17 cellular contexts compared by ENCODE assay signal in genomic region chr16:81816793-81817210, GRCh38. TPM values are rescaled to one million over a fixed set of nuclear protein-coding genes. Genes with fewer than 3 reads are reported as not detected.
DNase-seq lines count a peak whose midpoint lies in the region; ATAC-seq and TF ChIP-seq lines count a peak whose summit lies in the region.
"Had no signal": no experiment of that assay in that cellular context is flagged by ENCODE, and none has a peak within 500 bp of the region (broad histone marks: within the 10 kb centered on the region; RNA-seq: fewer than 3 reads in every experiment).

No MANE protein-coding gene starts in this region.

- peak overlapping the region; percentile 74 to 99 (median 87) for H3K4me2 ChIP-seq in BLaER1 treated with 17β-estradiol and CSF1 and Interleukin-3, amounts not matched to agents 10 nM and 100 nM

- H3K9me3 ChIP-seq in BLaER1 treated with 17β-estradiol and CSF1 and Interleukin-3, amounts not matched to agents 10 nM and 100 nM (replicated peaks in 1 of 11): peaks cover 0 to 12% (median 0%) of the 10 kb centered on the region in 11 experiments; a peak in 3 of 22 replicates
- H3K9me3 ChIP-seq: body of pancreas, pancreas had no signal

- no peaks in the 10 kb centered on the region for H3K27me3 ChIP-seq in BLaER1 treated with 17β-estradiol and CSF1 and Interleukin-3, amounts not matched to agents 10 nM and 100 nM
- H3K27me3 ChIP-seq: body of pancreas, pancreas, tibial nerve had no signal

- H3K9ac ChIP-seq in BLaER1 treated with 17β-estradiol and CSF1 and Interleukin-3, amounts not matched to agents 10 nM and 100 nM: peak overlapping the region in 6 of 11 experiments; percentile 12 to 43 (median 35); a peak in 9 of 22 replicates

- H3K36me3 ChIP-seq in BLaER1 treated with 17β-estradiol and CSF1 and Interleukin-3, amounts not matched to agents 10 nM and 100 nM: peaks cover 0 to 4% (median 0%) of the 10 kb centered on the region in 11 experiments; a peak in 1 of 22 replicates
- H3K36me3 ChIP-seq: pancreas, tibial nerve had no signal

- H3K4me3 ChIP-seq in BLaER1 treated with 17β-estradiol and CSF1 and Interleukin-3, amounts not matched to agents 10 nM and 100 nM: no peak overlapping the region
- H3K4me3 ChIP-seq: body of pancreas, pancreas had no signal

- H3K27me3 Mint-ChIP-seq in central memory CD8-positive, alpha-beta T cell: no peaks in the 10 kb centered on the region
- no peaks in the 10 kb centered on the region for H3K27me3 Mint-ChIP-seq in osteocyte (ENCODE audit: unreplicated experiment)

- H4K20me1 ChIP-seq in BLaER1 treated with 17β-estradiol and CSF1 and Interleukin-3, amounts not matched to agents 10 nM and 100 nM: peaks cover 0 to 82% (median 0%) of the 10 kb centered on the region in 11 experiments; a peak in 5 of 22 replicates

- H3K4me1 Mint-ChIP-seq in central memory CD8-positive, alpha-beta T cell: peaks cover 53% of the 10 kb centered on the region
- H3K4me1 Mint-ChIP-seq in osteocyte (ENCODE audit: unreplicated experiment): peaks cover 6% of the 10 kb centered on the region

- H3K4me1 ChIP-seq in BLaER1 treated with 17β-estradiol and CSF1 and Interleukin-3, amounts not matched to agents 10 nM and 100 nM: peaks cover 70 to 87% (median 84%) of the 10 kb centered on the region in 10 experiments
- H3K4me1 ChIP-seq: body of pancreas, pancreas had no signal

- ATAC-seq in GM18867 (IDR thresholded peaks at IDR 0.05; ENCODE audit: unreplicated experiment) (peak; percentile 25), HG03432 (IDR thresholded peaks at IDR 0.05; ENCODE audit: unreplicated experiment) (peak; percentile 27)
- no peak for ATAC-seq in central memory CD8-positive, alpha-beta T cell (replicated peaks; ENCODE audit: extremely low read depth, poor library complexity, severe bottlenecking)
- ATAC-seq: body of pancreas, pancreas, Right ventricle myocardium inferior had no signal

- TF ChIP-seq CTCF in osteocyte (IDR thresholded peaks at IDR 0.05): no peak

- peak overlapping the region in 8 of 11 experiments; percentile 13 to 91 (median 73); a peak in 15 of 22 replicates for H3K27ac ChIP-seq in BLaER1 treated with 17β-estradiol and CSF1 and Interleukin-3, amounts not matched to agents 10 nM and 100 nM
- H3K27ac ChIP-seq: body of pancreas, pancreas had no signal

- peak overlapping the region; percentile 95 for H3K27ac Mint-ChIP-seq in central memory CD8-positive, alpha-beta T cell (ENCODE audit: low read depth)
- H3K27ac Mint-ChIP-seq in osteocyte (ENCODE audit: unreplicated experiment): no peak overlapping the region

- H3K4me3 Mint-ChIP-seq in central memory CD8-positive, alpha-beta T cell: peak overlapping the region; percentile 56
- no peak overlapping the region for H3K4me3 Mint-ChIP-seq in osteocyte (ENCODE audit: unreplicated experiment)

- H3K36me3 Mint-ChIP-seq in central memory CD8-positive, alpha-beta T cell (ENCODE audit: insufficient read depth): peaks cover 13% of the 10 kb centered on the region
- no peaks in the 10 kb centered on the region for H3K36me3 Mint-ChIP-seq in osteocyte (ENCODE audit: unreplicated experiment)

- no peaks in the 10 kb centered on the region for H3K9me3 Mint-ChIP-seq in central memory CD8-positive, alpha-beta T cell
- no peaks in the 10 kb centered on the region for H3K9me3 Mint-ChIP-seq in osteocyte (ENCODE audit: unreplicated experiment)

- no peak for DNase-seq in central memory CD8-positive, alpha-beta T cell (ENCODE audit: low spot score in 2 of 2)
- DNase-seq in osteocyte (ENCODE audit: extremely low spot score, unreplicated experiment) (no peak), CD1c-positive myeloid dendritic cell (ENCODE audit: extremely low spot score) (no peak), anterior cingulate cortex (lab: John Stamatoyannopoulos, UW) (no peak), foreskin melanocyte (no peak)
- DNase-seq: activated effector memory CD4-positive, alpha-beta T cell treated with Interleukin-2 at 50 U/mL for 16 hours; body of pancreas; effector memory CD4-positive, alpha-beta T cell; mesenchymal stem cell; NCI-H1436 treated with DMSO at 0.1 percent for 48 hours; NCI-H510A treated with DMSO at 0.1 percent for 48 hours; pancreas had no signal

RNA-seq across cellular contexts. Expression of gene PLCG2, which starts 37.7 kb away (rescaled TPM):
- total RNA-seq in osteocyte: 0.16 TPM in 1 of 2 replicates, not detected in the other
